Comparison of ENCODE assay signal across 8 cellular contexts in the genomic region with DNA sequence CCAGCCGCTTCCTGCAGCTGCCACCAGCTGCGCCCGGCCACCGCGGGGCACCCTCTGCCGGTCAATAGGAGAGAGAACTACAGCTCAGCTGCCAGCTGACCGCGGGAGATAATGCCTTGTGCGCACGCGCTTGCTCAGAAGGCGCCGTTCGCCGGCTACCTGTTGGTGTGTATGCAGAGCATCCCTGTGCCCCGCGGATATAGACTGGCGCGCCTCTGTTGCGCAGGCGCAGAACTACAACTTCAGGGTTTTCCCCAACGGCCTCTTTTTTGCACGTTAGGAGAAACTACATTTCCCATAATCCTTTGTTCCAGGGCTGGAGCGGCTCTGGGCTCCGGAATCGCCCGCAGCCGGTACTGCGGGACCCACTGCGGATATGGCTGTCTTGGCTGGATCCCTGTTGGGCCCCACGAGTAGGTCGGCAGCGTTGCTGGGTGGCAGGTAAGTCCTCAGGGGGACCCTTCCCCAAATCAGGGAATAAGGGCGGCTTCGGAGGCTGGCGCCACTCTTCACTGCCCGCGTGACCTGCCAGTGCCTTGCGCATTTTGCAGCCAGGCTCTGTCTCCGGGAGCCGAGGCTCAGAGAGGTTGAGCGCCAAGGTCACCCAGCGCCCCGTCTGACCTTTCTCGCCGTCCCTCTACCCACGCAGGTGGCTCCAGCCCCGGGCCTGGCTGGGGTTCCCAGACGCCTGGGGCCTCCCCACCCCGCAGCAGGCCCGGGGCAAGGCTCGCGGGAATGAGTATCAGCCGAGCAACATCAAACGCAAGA. TPM values are rescaled to one million over a fixed set of nuclear protein-coding genes. Genes with fewer than 3 reads are reported as not detected.
DNase-seq lines count a peak whose midpoint lies in the region; ATAC-seq, FAIRE-seq and TF ChIP-seq lines count a peak whose summit lies in the region.

A gene (plus strand): TSS at position 356 of the 768 bp plus-strand sequence. CDS start 21 bp downstream, at position 377.

- peaks cover 25% of the 10 kb centered on the region for H3K79me2 ChIP-seq in keratinocyte (ENCODE audit: control insufficient read depth, insufficient read depth, low read length)

- ATAC-seq in GM19025 (IDR thresholded peaks at IDR 0.05; ENCODE audit: low read depth, unreplicated experiment) (peak; percentile 68), HG03354 (IDR thresholded peaks at IDR 0.05; ENCODE audit: poor library complexity, severe bottlenecking, unreplicated experiment) (peak; percentile 66)

- peak; percentile 89 for FAIRE-seq in keratinocyte (lab: Jason Lieb, UNC)

- H3K4me2 ChIP-seq in keratinocyte (ENCODE audit: control insufficient read depth, extremely low read depth, insufficient read depth, low read depth, low read length): peak within 1 kb of the TSS; percentile 93

- no peaks in the 10 kb centered on the region for H3K9me3 ChIP-seq in keratinocyte (ENCODE audit: control insufficient read depth, low read depth, low read length)

- peak within 1 kb of the TSS; percentile 78 for H3K9ac ChIP-seq in keratinocyte (ENCODE audit: control insufficient read depth, extremely low read depth, insufficient read depth, low read length)

- no peaks in the 10 kb centered on the region for H3K27me3 ChIP-seq in keratinocyte (ENCODE audit: control insufficient read depth, extremely low read depth, insufficient read depth, low read length)

- H3K36me3 ChIP-seq in keratinocyte (ENCODE audit: control insufficient read depth in 2 of 2, extremely low read depth in 1 of 2, insufficient read depth in 2 of 2, low read length in 2 of 2): no peaks in the 10 kb centered on the region

- TF ChIP-seq CTCF in AG10803 (conservative IDR thresholded peaks at IDR 0.05; ENCODE audit: low read length) (peak; percentile 67), keratinocyte (optimal IDR thresholded peaks at IDR 0.05 in 1 of 3, IDR thresholded peaks at IDR 0.05 in 1 of 3, conservative IDR thresholded peaks at IDR 0.05 in 1 of 3; ENCODE audit: extremely low read depth in 1 of 3, insufficient read depth in 2 of 3, low read length in 3 of 3) (peak; percentile 83 to 96 (median 93))

- no peaks in the 10 kb centered on the region for H4K20me1 ChIP-seq in keratinocyte (ENCODE audit: control insufficient read depth, extremely low read depth, insufficient read depth, low read length)

- H3K9me1 ChIP-seq in keratinocyte (ENCODE audit: control insufficient read depth, extremely low read depth, insufficient read depth, low read length): peaks cover 3% of the 10 kb centered on the region

- H3K27ac ChIP-seq in keratinocyte (ENCODE audit: control insufficient read depth, insufficient read depth, low read length): peak within 1 kb of the TSS; percentile 65

- peaks cover 40% of the 10 kb centered on the region for H3K4me1 ChIP-seq in keratinocyte (ENCODE audit: control insufficient read depth, extremely low read depth, insufficient read depth, low read length)

- peak within 1 kb of the TSS; percentile 65 for H2AFZ ChIP-seq in keratinocyte (ENCODE audit: control insufficient read depth, low read length)

- peak within 1 kb of the TSS; percentile 81 for H3K4me3 ChIP-seq in AG10803 (ENCODE audit: low read length)
- H3K4me3 ChIP-seq in keratinocyte (ENCODE audit: control insufficient read depth in 2 of 3, extremely low read depth in 1 of 3, insufficient read depth in 2 of 3, low read depth in 1 of 3, low read length in 3 of 3): peak within 1 kb of the TSS; percentile 58 to 86 (median 73)

- dilution Hi-C loops in keratinocyte (cut with MboI; ENCODE audit: extremely low pct_ligation_motif_present, low sequenced_read_pairs): no loop called here

- DNase-seq in AG10803 (ENCODE audit: low read depth) (peak; percentile 99), NCI-H446 treated with DMSO at 0.1 percent for 48 hours (lab: John Stamatoyannopoulos, UW) (peak; percentile 99), cerebellum (ENCODE audit: low spot score) (peak; percentile 93), keratinocyte (ENCODE audit: low read depth, low spot score) (peak; percentile 98)
- peak; percentile 92 for DNase-seq in activated CD4-positive, CD25-positive, alpha-beta regulatory T cell treated with anti-CD3 and anti-CD28 coated beads, Interleukin-2, amount 50 U/mL, for 72 hours
- peak; percentile 97 for DNase-seq in stimulated activated CD4-positive, alpha-beta T cell treated with anti-CD3 and anti-CD28 coated beads, Interleukin-15, amount 100 ng/mL, for 24 hours

RNA-seq across cellular contexts. Expression of the gene that starts here (rescaled TPM):
- total RNA-seq in cerebellum: 9.3 TPM
- polyA plus RNA-seq in keratinocyte: 49.2 to 63.7 TPM (median 59.6 TPM) in 3 replicates
- 22.3 TPM for polyA plus RNA-seq in keratinocyte (2011; ENCODE audit: low read depth)
- polyA plus RNA-seq in keratinocyte (2011; cell fraction: cytosol; rRNA removed): 38.9 and 50.4 TPM in 2 replicates
- polyA plus RNA-seq in keratinocyte (2011; cell fraction: nucleus; rRNA removed): 20.5 and 21.4 TPM in 2 replicates
- polyA plus RNA-seq in keratinocyte (2012; ENCODE audit: low replicate concordance): 51.2 and 60.5 TPM in 2 replicates
- 10.4 to 18.1 TPM (median 15.6 TPM) in 3 replicates for polyA minus RNA-seq in keratinocyte
- polyA minus RNA-seq in keratinocyte (2011; cell fraction: cytosol; rRNA and poly(A)+ RNA removed): 43.7 TPM
- polyA minus RNA-seq in keratinocyte (2011; cell fraction: nucleus; rRNA and poly(A)+ RNA removed): 2.7 and 7.0 TPM in 2 replicates

Comparison
In these comparisons a context has a peak if more than half of its experiments do, and no peak if none do; other contexts are left out.
1. Peak in every context shown above with its lines: DNase-seq, ATAC-seq, H3K4me3 ChIP-seq and H3K27ac ChIP-seq.